ENCODE assay signal across 22 cellular contexts in the genomic region with DNA sequence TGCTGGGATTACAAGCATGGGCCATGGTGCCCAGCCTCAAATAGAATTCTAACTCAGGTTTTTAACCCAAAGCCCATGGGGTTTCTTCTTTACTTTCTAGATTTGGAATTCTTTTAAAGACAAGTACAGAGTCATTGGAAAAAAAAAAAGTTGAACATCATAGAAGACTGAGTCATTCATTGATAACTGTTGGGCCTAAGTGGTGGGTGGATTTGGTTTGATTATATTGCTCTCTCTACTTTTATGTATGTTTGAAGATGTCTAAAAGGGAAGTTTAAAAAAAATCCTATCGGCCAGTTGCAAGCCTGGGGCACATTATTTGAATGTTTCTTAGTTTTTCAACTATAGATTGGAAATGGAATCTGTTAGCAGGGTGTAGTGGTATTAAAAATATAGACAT. TPM values are rescaled to one million over a fixed set of nuclear protein-coding genes. Genes with fewer than 3 reads are reported as not detected.
DNase-seq lines count a peak whose midpoint lies in the region; TF ChIP-seq lines count a peak whose summit lies in the region.
"Had no signal": no experiment of that assay in that cellular context is flagged by ENCODE, and none has a peak within 500 bp of the region (broad histone marks: within the 10 kb centered on the region; RNA-seq: fewer than 3 reads in every experiment).

No MANE protein-coding gene starts in this region.

- peaks cover 13% of the 10 kb centered on the region for H3K4me1 ChIP-seq in osteoblast (ENCODE audit: insufficient read depth, low read length)
- H3K4me1 ChIP-seq: BE2C had no signal

- H3K36me3 Mint-ChIP-seq in activated naive CD4-positive, alpha-beta T cell treated with anti-CD3 and anti-CD28 coated beads, Interleukin-2, amount 50 U/mL, for 24 hours: peaks cover 11% of the 10 kb centered on the region
- H3K36me3 Mint-ChIP-seq in activated naive CD8-positive, alpha-beta T cell treated with anti-CD3 and anti-CD28 coated beads for 36 hours: peaks cover 9% of the 10 kb centered on the region

- H3K27me3 ChIP-seq in osteoblast (ENCODE audit: insufficient read depth, low read length): no peaks in the 10 kb centered on the region
- H3K27me3 ChIP-seq: BE2C had no signal

- no peaks in the 10 kb centered on the region for H3K36me3 ChIP-seq in osteoblast (ENCODE audit: insufficient read depth, low read length)
- H3K36me3 ChIP-seq: BE2C had no signal

- no peak overlapping the region for H3K27ac ChIP-seq in osteoblast (ENCODE audit: low read depth, low read length)
- H3K27ac ChIP-seq: GM23248, RWPE1 had no signal

- peaks cover 26% of the 10 kb centered on the region for H3K4me1 Mint-ChIP-seq in activated naive CD4-positive, alpha-beta T cell treated with anti-CD3 and anti-CD28 coated beads, Interleukin-2, amount 50 U/mL, for 24 hours
- peaks cover 11% of the 10 kb centered on the region for H3K4me1 Mint-ChIP-seq in activated naive CD8-positive, alpha-beta T cell treated with anti-CD3 and anti-CD28 coated beads for 36 hours
- H3K4me1 Mint-ChIP-seq: H9 had no signal

- H4K20me1 ChIP-seq in osteoblast (ENCODE audit: insufficient read depth, low read length): no peaks in the 10 kb centered on the region

- H3K9me3 Mint-ChIP-seq in activated naive CD4-positive, alpha-beta T cell treated with anti-CD3 and anti-CD28 coated beads, Interleukin-2, amount 50 U/mL, for 24 hours: no peaks in the 10 kb centered on the region
- H3K9me3 Mint-ChIP-seq in activated naive CD8-positive, alpha-beta T cell treated with anti-CD3 and anti-CD28 coated beads for 36 hours: no peaks in the 10 kb centered on the region
- H3K9me3 Mint-ChIP-seq: H9 had no signal

- H3K79me2 ChIP-seq in osteoblast (ENCODE audit: insufficient read depth, low read length): peaks cover 2% of the 10 kb centered on the region

- no peak overlapping the region for H3K4me2 ChIP-seq in osteoblast (ENCODE audit: insufficient read depth, low read length)

- peak overlapping the region; percentile 10 for H3K27ac Mint-ChIP-seq in activated naive CD4-positive, alpha-beta T cell treated with anti-CD3 and anti-CD28 coated beads, Interleukin-2, amount 50 U/mL, for 24 hours
- peak overlapping the region; percentile 17 for H3K27ac Mint-ChIP-seq in activated naive CD8-positive, alpha-beta T cell treated with anti-CD3 and anti-CD28 coated beads for 36 hours

- H3K9me3 ChIP-seq in osteoblast (ENCODE audit: low read depth, low read length): no peaks in the 10 kb centered on the region
- H3K9me3 ChIP-seq: BE2C had no signal

- in situ Hi-C loops in GM13976 (cut with MboI; ENCODE audit: low sequenced_read_pairs, unreplicated experiment): no loop called here

- TF ChIP-seq CTCF in GM13976 (IDR thresholded peaks at IDR 0.05; ENCODE audit: borderline replicate concordance, control extremely low read depth, extremely low read depth, insufficient read depth, missing control alignments) (no peak), osteoblast (IDR thresholded peaks at IDR 0.05; ENCODE audit: extremely low read depth, low read depth, low read length) (no peak)

- H2AFZ ChIP-seq in osteoblast (ENCODE audit: low read length): no peak overlapping the region
- H2AFZ ChIP-seq: GM23248 had no signal

- no peak overlapping the region for H3K4me3 ChIP-seq in osteoblast (ENCODE audit: insufficient read depth, low read length)
- H3K4me3 ChIP-seq: GM23248, K562 had no signal

- DNase-seq in activated naive CD4-positive, alpha-beta T cell treated with anti-CD3 and anti-CD28 coated beads, Interleukin-2, amount 50 U/mL, for 16 hours: no peak
- DNase-seq in GM13976 (ENCODE audit: low spot score) (peak; percentile 27), osteoblast (ENCODE audit: insufficient read length, low spot score, missing footprints) (peak; percentile 14), activated gamma-delta T cell treated with Interleukin-2 at 50 U/mL for 16 hours (no peak), NCI-H2196 (lab: John Stamatoyannopoulos, UW; ENCODE audit: unreplicated experiment) (no peak)
- no peak for DNase-seq in activated naive CD8-positive, alpha-beta T cell treated with anti-CD3 and anti-CD28 coated beads for 36 hours
- DNase-seq: BE2C, DMS 273 treated with DMSO at 0.1 percent for 48 hours, DMS79 treated with DMSO at 0.1 percent for 48 hours, GM23248, H9, MM.1S, NCI-H1092, NCI-H1436, NCI-H1930, NCI-H2227 treated with DMSO at 0.1 percent for 48 hours, NCI-H510A, NCI-H748 treated with DMSO at 0.1 percent for 48 hours, SHP77 treated with DMSO at 0.1 percent for 48 hours had no signal

- H3K4me3 Mint-ChIP-seq in activated naive CD4-positive, alpha-beta T cell treated with anti-CD3 and anti-CD28 coated beads, Interleukin-2, amount 50 U/mL, for 24 hours: no peak overlapping the region
- no peak overlapping the region for H3K4me3 Mint-ChIP-seq in activated naive CD8-positive, alpha-beta T cell treated with anti-CD3 and anti-CD28 coated beads for 36 hours
- H3K4me3 Mint-ChIP-seq: H9 had no signal

- H3K27me3 Mint-ChIP-seq in activated naive CD4-positive, alpha-beta T cell treated with anti-CD3 and anti-CD28 coated beads, Interleukin-2, amount 50 U/mL, for 24 hours: no peaks in the 10 kb centered on the region
- H3K27me3 Mint-ChIP-seq in activated naive CD8-positive, alpha-beta T cell treated with anti-CD3 and anti-CD28 coated beads for 36 hours: no peaks in the 10 kb centered on the region

RNA-seq across cellular contexts. Expression of a gene that starts 49.7 kb away (rescaled TPM):
- 10 to 100 TPM; 19.1 to 20.2 TPM for total RNA-seq in activated naive CD8-positive, alpha-beta T cell treated with anti-CD3 and anti-CD28 coated beads for 36 hours
- 10.9 and 11.2 TPM in 2 replicates for total RNA-seq in osteoblast

Comparison
In these comparisons a context has a peak if more than half of its experiments do, and no peak if none do; other contexts are left out.
1. DNase-seq: peak in GM13976 (single experiment) and osteoblast (single experiment); none in activated naive CD4-positive, alpha-beta T cell treated with anti-CD3 and anti-CD28 coated beads, Interleukin-2, amount 50 U/mL, for 16 hours (single experiment), activated naive CD8-positive, alpha-beta T cell treated with anti-CD3 and anti-CD28 coated beads for 36 hours (single experiment), activated gamma-delta T cell treated with Interleukin-2 at 50 U/mL for 16 hours (single experiment) and NCI-H2196 (single experiment).